Comparison of ENCODE assay signal across 23 cellular contexts in genomic region chr18:3147935-3148554, GRCh38.
DNase-seq lines count a peak whose midpoint lies in the region; ATAC-seq, FAIRE-seq and TF ChIP-seq lines count a peak whose summit lies in the region.
"Had no signal": no experiment of that assay in that cellular context is flagged by ENCODE, and none has a peak within 500 bp of the region (broad histone marks: within the 10 kb centered on the region; RNA-seq: fewer than 3 reads in every experiment).

No MANE protein-coding gene starts in this region.

- H3K27ac Mint-ChIP-seq in T-cell: no peak overlapping the region
- H3K27ac Mint-ChIP-seq: CD4-positive, CD25-positive, alpha-beta regulatory T cell; CD8-positive, alpha-beta memory T cell; IgD-negative memory B cell had no signal

- H3K4me1 Mint-ChIP-seq in T-cell: peaks cover 0 to 10% (median 6%) of the 10 kb centered on the region in 3 donors
- H3K4me1 Mint-ChIP-seq: CD4-positive, CD25-positive, alpha-beta regulatory T cell had no signal

- H3K9me3 ChIP-seq in BLaER1: peaks cover 12% of the 10 kb centered on the region
- peaks cover 4% of the 10 kb centered on the region for H3K9me3 ChIP-seq in OCI-LY7 (ENCODE audit: low read length)
- H3K9me3 ChIP-seq: HAP-1 had no signal

- intact Hi-C loops in OCI-LY7 (cut with micrococcal nuclease; ENCODE audit: unreplicated experiment): no loop called here

- POLR2A ChIA-PET in OCI-LY7 (lab: Charles Lee): interaction anchor here (0.9 to 1.2 kb wide), 3 partner anchors 10 to 31 kb away, joined by 3 to 5 read pairs (median 4); no protein-coding TSS in a partner anchor
- POLR2A ChIA-PET in T-cell (lab: Charles Lee): interaction anchor here (0.6 kb wide), 2 partner anchors 8 to 159 kb away, joined by 3 read pairs; no protein-coding TSS in a partner anchor

- ATAC-seq in T-cell (replicated peaks in 1 of 4): no peak
- no peak for ATAC-seq in HG02970 (IDR thresholded peaks at IDR 0.05; ENCODE audit: low FRiP score, unreplicated experiment)

- H3K4me2 ChIP-seq in BLaER1 (peak overlapping the region; percentile 72; the same call in 1 of the 2 replicates), OCI-LY7 (ENCODE audit: low read length) (no peak overlapping the region)

- H3K9me3 Mint-ChIP-seq in T-cell: peaks cover under 1 to 2% (median under 1%) of the 10 kb centered on the region in 3 donors

- no peak overlapping the region for H3K4me3 Mint-ChIP-seq in T-cell
- H3K4me3 Mint-ChIP-seq: CD4-positive, CD25-positive, alpha-beta regulatory T cell; CD8-positive, alpha-beta memory T cell had no signal

- H3K9me2 ChIP-seq in OCI-LY7 (ENCODE audit: insufficient read depth, low read length): no peaks in the 10 kb centered on the region

- no peak overlapping the region for H3K9ac ChIP-seq in BLaER1
- H3K9ac ChIP-seq: GM23248 had no signal

- no peaks in the 10 kb centered on the region for H3K36me3 ChIP-seq in BLaER1
- H3K36me3 ChIP-seq in OCI-LY7 (ENCODE audit: insufficient read depth, low read length): no peaks in the 10 kb centered on the region

- H3K36me3 Mint-ChIP-seq in T-cell: peaks cover 5% of the 10 kb centered on the region
- H3K36me3 Mint-ChIP-seq: CD4-positive, CD25-positive, alpha-beta regulatory T cell had no signal

- H4K20me1 ChIP-seq in BLaER1: no peaks in the 10 kb centered on the region
- H4K20me1 ChIP-seq in OCI-LY7 (ENCODE audit: insufficient read depth, low read length): no peaks in the 10 kb centered on the region

- BruUV-seq in OCI-LY7 (replicated peaks; lab: Mats Ljungman, UMichigan): no TSS peak

- H3K4me1 ChIP-seq in BLaER1 (peaks cover 29% of the 10 kb centered on the region), OCI-LY7 (ENCODE audit: insufficient read depth, low read length, poor library complexity, severe bottlenecking) (no peaks in the 10 kb centered on the region)
- H3K4me1 ChIP-seq: HAP-1 had no signal

- no peak for TF ChIP-seq POLR2A in GM12891 (IDR thresholded peaks at IDR 0.05; ENCODE audit: low read depth, low read length)

- CTCF ChIA-PET in OCI-LY7 (lab: Charles Lee; ENCODE audit: unreplicated experiment): no interaction called here
- CTCF ChIA-PET in T-cell (lab: Charles Lee): interaction anchor here (0.6 to 1.0 kb wide), 5 partner anchors 20 to 510 kb away, joined by 3 to 12 read pairs (median 4); no protein-coding TSS in a partner anchor

- H3K4me3 ChIP-seq in BLaER1 (no peak overlapping the region), OCI-LY7 (ENCODE audit: low read depth, low read length, poor library complexity, severe bottlenecking) (no peak overlapping the region)
- H3K4me3 ChIP-seq: GM23248, HAP-1 had no signal

- H3K27ac ChIP-seq in BLaER1: no peak overlapping the region
- H3K27ac ChIP-seq in OCI-LY7 (ENCODE audit: low read depth, low read length, poor library complexity, severe bottlenecking): no peak overlapping the region
- H3K27ac ChIP-seq: GM23248 had no signal

- FAIRE-seq in GM12891 (lab: Jason Lieb, UNC) (peak; percentile 13), urothelium cell line (lab: Jason Lieb, UNC) (peak; percentile 95)
- FAIRE-seq: A204.1, GM12892, GM18507, HTR-8/SVneo had no signal

- no peak overlapping the region for H2AFZ ChIP-seq in OCI-LY7 (ENCODE audit: low read length)
- H2AFZ ChIP-seq: GM23248 had no signal

- TF ChIP-seq CTCF in OCI-LY7 (conservative IDR thresholded peaks at IDR 0.05; ENCODE audit: low read length): no peak

- no peaks in the 10 kb centered on the region for H3K79me2 ChIP-seq in OCI-LY7 (ENCODE audit: insufficient read depth, low read depth, low read length)

- H3K27me3 ChIP-seq in BLaER1: no peaks in the 10 kb centered on the region

- DNase-seq in GM12891 (ENCODE audit: insufficient read length, low spot score) (no peak), fibroblast of gingiva (ENCODE audit: low read depth) (peak; percentile 14), urothelium cell line (ENCODE audit: low spot score) (no peak), OCI-LY7 (ENCODE audit: low spot score) (no peak), T-cell (no peak)
- DNase-seq: C1 segment of cervical spinal cord; CD4-positive, CD25-positive, alpha-beta regulatory T cell; CD8-positive, alpha-beta memory T cell; COR-L47; DMS 273 treated with DMSO at 0.1 percent for 48 hours; DMS53; DND-41; EL; GM23248; KG1 had no signal

- no peaks in the 10 kb centered on the region for H3K27me3 Mint-ChIP-seq in T-cell
- H3K27me3 Mint-ChIP-seq: IgD-negative memory B cell had no signal

TF ChIP-seq in GM12891, 5 proteins besides CTCF, POLR2A, EP300 and RAD21:
- TF ChIP-seq TAF1 (IDR thresholded peaks at IDR 0.05; ENCODE audit: low read depth, low read length) (no peak), PAX5 (IDR thresholded peaks at IDR 0.05; ENCODE audit: insufficient read depth, low read length, severe bottlenecking) (no peak), SPI1 (IDR thresholded peaks at IDR 0.05; ENCODE audit: low read depth, low read length) (no peak), POLR2AphosphoS5 (IDR thresholded peaks at IDR 0.05; ENCODE audit: low read depth, low read length) (no peak), POU2F2 (IDR thresholded peaks at IDR 0.05; ENCODE audit: low read depth, low read length) (no peak)
